Comparison of ENCODE assay signal across 27 cellular contexts in genomic region chr20:25454153-25454900, GRCh38. TPM values are rescaled to one million over a fixed set of nuclear protein-coding genes. Genes with fewer than 3 reads are reported as not detected.
"Had no signal": no experiment of that assay in that cellular context is flagged by ENCODE, and none has a peak within 500 bp of the region (broad histone marks: within the 10 kb centered on the region; RNA-seq: fewer than 3 reads in every experiment).

No MANE protein-coding gene starts in this region.

- FAIRE-seq: keratinocyte, TTC549 had no signal

- H3K4me1 ChIP-seq: adrenal gland, ascending aorta, colonic mucosa, lower lobe of right lung, psoas muscle, right atrium auricular region, tibial artery had no signal

- H3K4me3 ChIP-seq: adrenal gland, ascending aorta, colonic mucosa, dorsolateral prefrontal cortex, heart right ventricle, lower lobe of right lung, ovary, psoas muscle, right atrium auricular region, tibial artery had no signal

- H3K9me3 ChIP-seq: adrenal gland, ascending aorta, colonic mucosa, heart right ventricle, lower lobe of right lung, neutrophil, ovary, psoas muscle, right atrium auricular region, tibial artery had no signal

- DNase-seq: activated B cell treated with CpG ODN at 0.5 μM for 24 hours; activated CD4-positive, alpha-beta T cell treated with anti-CD3 and anti-CD28 coated beads for 36 hours; activated CD4-positive, alpha-beta T cell treated with anti-CD3 and anti-CD28 coated beads, Interleukin-2, amount 50 U/mL, for 4 hours; activated CD8-positive, alpha-beta memory T cell treated with anti-CD3 and anti-CD28 coated beads for 24 hours; activated CD8-positive, alpha-beta memory T cell treated with anti-CD3 and anti-CD28 coated beads, Interleukin-2, amount 50 U/mL, for 4 hours; activated naive CD4-positive, alpha-beta T cell; activated T-cell treated with anti-CD3 and anti-CD28 coated beads, Interleukin-2, amount 50 U/mL, for 4 hours; brain microvascular endothelial cell; colonic mucosa; heart right ventricle; lower lobe of right lung; ovary; psoas muscle; stimulated activated CD4-positive, alpha-beta T cell treated with anti-CD3 and anti-CD28 coated beads, Interleukin-4, amount 100 ng/mL, for 24 hours; stimulated activated naive CD8-positive, alpha-beta T cell treated with anti-CD3 and anti-CD28 coated beads, Interleukin-15, Interleukin-2, amounts not matched to agents 100 U/mL and 50 U/mL, for 24 hours; substantia nigra; T-cell; tibial artery had no signal

- ATAC-seq: activated CD4-positive, alpha-beta T cell treated with anti-CD3 and anti-CD28 coated beads for 36 hours; activated T-cell treated with anti-CD3 and anti-CD28 coated beads, Interleukin-2, amount 50 U/mL, for 4 hours; lower lobe of right lung; natural killer cell treated with Interleukin-12 subunit alpha and Interleukin-12 subunit beta and Interleukin-15 and Interleukin-18, amount 100 ng/mL, for 72 hours; psoas muscle; stimulated activated naive CD8-positive, alpha-beta T cell treated with anti-CD3 and anti-CD28 coated beads, Interleukin-15, Interleukin-2, amounts not matched to agents 100 U/mL and 50 U/mL, for 24 hours; T-cell had no signal

- H3K36me3 ChIP-seq: brain microvascular endothelial cell, colonic mucosa, neutrophil, ovary had no signal

- H3K27me3 ChIP-seq: adrenal gland, ascending aorta, brain microvascular endothelial cell, colonic mucosa, dorsolateral prefrontal cortex, heart right ventricle, neutrophil, ovary, right atrium auricular region, tibial artery had no signal

- H3K27ac ChIP-seq: adrenal gland, ascending aorta, brain microvascular endothelial cell, colonic mucosa, dorsolateral prefrontal cortex, epithelial cell of prostate, heart right ventricle, lower lobe of right lung, neutrophil, ovary, psoas muscle, right atrium auricular region, tibial artery had no signal

RNA-seq across cellular contexts. Expression of gene GINS1, which starts 46.9 kb away (rescaled TPM):
- total RNA-seq: ascending aorta had no signal
